23 cellular contexts compared by ENCODE assay signal in the genomic region with DNA sequence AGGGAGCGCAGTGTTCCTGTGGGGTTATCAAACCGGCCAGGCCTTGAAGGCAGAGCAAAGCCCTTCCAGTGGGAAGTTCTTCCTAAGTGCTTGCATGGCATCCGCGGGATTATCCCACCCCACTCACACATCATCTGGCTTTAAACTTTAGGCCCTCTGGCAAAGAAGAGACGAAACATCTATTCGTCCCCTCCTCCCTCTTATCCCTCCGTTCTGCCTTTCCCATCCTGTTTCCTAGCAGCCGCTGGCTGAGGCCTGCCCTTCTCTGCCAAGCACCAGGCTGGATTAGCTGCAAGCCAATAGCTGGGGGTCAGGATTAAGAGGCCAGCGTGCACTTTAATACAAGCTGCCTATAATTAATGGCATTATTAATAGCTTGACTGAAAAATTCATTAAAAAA.
DNase-seq lines count a peak whose midpoint lies in the region; ATAC-seq and TF ChIP-seq lines count a peak whose summit lies in the region.
"Had no signal": no experiment of that assay in that cellular context is flagged by ENCODE, and none has a peak within 500 bp of the region (broad histone marks: within the 10 kb centered on the region; RNA-seq: fewer than 3 reads in every experiment).

No MANE protein-coding gene starts in this region.

- peak overlapping the region; percentile 45; the same call in 1 of the 2 replicates for H3K27ac ChIP-seq in SJCRH30
- H3K27ac ChIP-seq: BLaER1 treated with 17β-estradiol and CSF1 and Interleukin-3, amounts not matched to agents 10 nM and 100 nM had no signal

- H3K4me3 Mint-ChIP-seq in progenitor cell of endocrine pancreas (ENCODE audit: low read depth) = no peak overlapping the region
- H3K4me3 Mint-ChIP-seq in activated CD8-positive, alpha-beta memory T cell treated with anti-CD3 and anti-CD28 coated beads, Interleukin-2, amount 10 ng/mL, durations not matched to agents 7 days and 5 days = no peak overlapping the region
- H3K4me3 Mint-ChIP-seq: CD4-positive, alpha-beta memory T cell had no signal

- DNase-seq in ELF-1 (ENCODE audit: low read depth, low spot score) (peak; percentile 15), SJCRH30 (peak; percentile 37 to 66), medulla oblongata (ENCODE audit: extremely low spot score) (peak; percentile 33), progenitor cell of endocrine pancreas (ENCODE audit: low spot score, unreplicated experiment) (no peak), SW480 (ENCODE audit: low spot score) (no peak), hippocampal formation (lab: John Stamatoyannopoulos, UW) (no peak)
- no peak for DNase-seq in activated CD8-positive, alpha-beta memory T cell treated with anti-CD3 and anti-CD28 coated beads, Interleukin-2, amount 10 ng/mL, durations not matched to agents 7 days and 5 days
- DNase-seq: CD4-positive, alpha-beta memory T cell; DMS53; GF-D8; KBM-7; NCI-H1092 treated with DMSO at 0.1 percent for 48 hours; NCI-H1436 treated with DMSO at 0.1 percent for 48 hours; NCI-H1930; NCI-H2227 treated with DMSO at 0.1 percent for 48 hours; NCI-H510A; NK-92 treated with Interleukin-12 subunit alpha and Interleukin-12 subunit beta, amount 100 ng/mL, for 24 hours; SIG-M5 had no signal

- H3K4me1 Mint-ChIP-seq in progenitor cell of endocrine pancreas (ENCODE audit: low read depth) = peaks cover 17% of the 10 kb centered on the region
- H3K4me1 Mint-ChIP-seq in activated CD8-positive, alpha-beta memory T cell treated with anti-CD3 and anti-CD28 coated beads, Interleukin-2, amount 10 ng/mL, durations not matched to agents 7 days and 5 days = no peaks in the 10 kb centered on the region
- H3K4me1 Mint-ChIP-seq: CD4-positive, alpha-beta memory T cell had no signal

- TF ChIP-seq CTCF in progenitor cell of endocrine pancreas (IDR thresholded peaks at IDR 0.05; ENCODE audit: unreplicated experiment) = no peak

- H3K27me3 Mint-ChIP-seq in progenitor cell of endocrine pancreas = no peaks in the 10 kb centered on the region
- no peaks in the 10 kb centered on the region for H3K27me3 Mint-ChIP-seq in activated CD8-positive, alpha-beta memory T cell treated with anti-CD3 and anti-CD28 coated beads, Interleukin-2, amount 10 ng/mL, durations not matched to agents 7 days and 5 days

- H3K9me3 ChIP-seq in SJCRH30 (replicated peaks) = no peaks in the 10 kb centered on the region
- H3K9me3 ChIP-seq: BLaER1 treated with 17β-estradiol and CSF1 and Interleukin-3, amounts not matched to agents 10 nM and 100 nM; HAP-1 had no signal

- no peaks in the 10 kb centered on the region for H3K36me3 ChIP-seq in SJCRH30
- H3K36me3 ChIP-seq: BLaER1 treated with 17β-estradiol and CSF1 and Interleukin-3, amounts not matched to agents 10 nM and 100 nM; HAP-1 had no signal

- H3K27ac Mint-ChIP-seq in progenitor cell of endocrine pancreas = peak overlapping the region; percentile 21
- no peak overlapping the region for H3K27ac Mint-ChIP-seq in activated CD8-positive, alpha-beta memory T cell treated with anti-CD3 and anti-CD28 coated beads, Interleukin-2, amount 10 ng/mL, durations not matched to agents 7 days and 5 days
- H3K27ac Mint-ChIP-seq: CD4-positive, alpha-beta memory T cell had no signal

- H3K36me3 Mint-ChIP-seq in progenitor cell of endocrine pancreas (ENCODE audit: insufficient read depth) = no peaks in the 10 kb centered on the region
- H3K36me3 Mint-ChIP-seq in activated CD8-positive, alpha-beta memory T cell treated with anti-CD3 and anti-CD28 coated beads, Interleukin-2, amount 10 ng/mL, durations not matched to agents 7 days and 5 days = no peaks in the 10 kb centered on the region
- H3K36me3 Mint-ChIP-seq: CD4-positive, alpha-beta memory T cell had no signal

- no peak for ATAC-seq in activated CD8-positive, alpha-beta memory T cell treated with anti-CD3 and anti-CD28 coated beads, Interleukin-2, amount 10 ng/mL, durations not matched to agents 7 days and 5 days
- ATAC-seq in HG03521 (IDR thresholded peaks at IDR 0.05; ENCODE audit: unreplicated experiment) = no peak
- ATAC-seq: Panc1, SK-N-SH treated with all-trans-retinoic acid at 6 μM for 48 hours had no signal

- H3K27me3 ChIP-seq in SJCRH30 = no peaks in the 10 kb centered on the region
- H3K27me3 ChIP-seq: BLaER1 treated with 17β-estradiol and CSF1 and Interleukin-3, amounts not matched to agents 10 nM and 100 nM had no signal

- no peak overlapping the region for H3K4me3 ChIP-seq in SJCRH30
- H3K4me3 ChIP-seq: BLaER1 treated with 17β-estradiol and CSF1 and Interleukin-3, amounts not matched to agents 10 nM and 100 nM; HAP-1 had no signal

- no peaks in the 10 kb centered on the region for H3K9me3 Mint-ChIP-seq in progenitor cell of endocrine pancreas (ENCODE audit: low read depth)
- H3K9me3 Mint-ChIP-seq in activated CD8-positive, alpha-beta memory T cell treated with anti-CD3 and anti-CD28 coated beads, Interleukin-2, amount 10 ng/mL, durations not matched to agents 7 days and 5 days (ENCODE audit: low read depth) = peaks cover 1% of the 10 kb centered on the region

- H3K4me1 ChIP-seq in SJCRH30 = peaks cover 12% of the 10 kb centered on the region
- H3K4me1 ChIP-seq: BLaER1 treated with 17β-estradiol and CSF1 and Interleukin-3, amounts not matched to agents 10 nM and 100 nM; HAP-1 had no signal

- CTCF ChIA-PET in activated CD8-positive, alpha-beta memory T cell treated with anti-CD3 and anti-CD28 coated beads, Interleukin-2, amount 10 ng/mL, durations not matched to agents 7 days and 5 days (lab: Charles Lee) = no interaction called here

Comparison
In these comparisons a context has a peak if more than half of its experiments do, and no peak if none do; other contexts are left out.
1. DNase-seq: peak in ELF-1 (single experiment), SJCRH30 (2 of 2) and medulla oblongata (single experiment); none in progenitor cell of endocrine pancreas (single experiment), activated CD8-positive, alpha-beta memory T cell treated with anti-CD3 and anti-CD28 coated beads, Interleukin-2, amount 10 ng/mL, durations not matched to agents 7 days and 5 days (single experiment), SW480 (single experiment) and hippocampal formation (0 of 2).